In the genomic region with DNA sequence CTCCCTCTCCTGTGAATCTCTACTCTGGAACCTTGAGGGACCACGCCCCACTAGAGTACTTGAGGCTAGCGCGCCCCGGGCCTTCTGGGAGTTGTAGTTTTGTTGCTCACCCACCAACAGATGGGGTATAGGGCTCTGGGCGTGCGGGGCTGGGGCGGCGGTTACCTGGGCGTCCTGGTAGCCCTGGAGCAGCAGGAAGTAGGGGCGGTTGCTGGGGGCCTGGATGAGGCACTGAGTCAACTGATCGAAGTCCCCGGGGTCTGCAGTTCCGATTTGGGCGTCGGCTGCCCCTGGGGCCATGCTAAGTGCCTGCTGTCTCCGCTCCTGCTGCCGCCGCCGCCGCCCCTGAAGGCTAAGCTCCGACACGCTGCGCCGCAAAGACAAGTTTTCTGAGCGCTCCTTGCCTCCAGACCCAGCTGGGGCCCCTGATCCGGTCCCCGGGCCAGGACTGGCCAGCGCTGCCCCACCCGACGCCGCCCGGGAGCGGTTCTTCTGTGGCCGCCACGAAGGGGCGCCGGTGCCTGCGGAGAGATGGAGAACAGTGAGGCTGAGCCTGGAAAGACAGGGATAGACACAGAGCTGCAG, we compare ENCODE assay signal across 9 cellular contexts. TPM values are rescaled to one million over a fixed set of nuclear protein-coding genes. Genes with fewer than 3 reads are reported as not detected.
DNase-seq lines count a peak whose midpoint lies in the region; ATAC-seq and TF ChIP-seq lines count a peak whose summit lies in the region.
"Had no signal": no experiment of that assay in that cellular context is flagged by ENCODE, and none has a peak within 500 bp of the region (broad histone marks: within the 10 kb centered on the region; RNA-seq: fewer than 3 reads in every experiment).

No MANE protein-coding gene starts in this region.

- ATAC-seq in left cardiac atrium = no peak
- no peak for ATAC-seq in upper lobe of left lung (ENCODE audit: low FRiP score in 2 of 2)

- H3K4me2 ChIP-seq in hepatocyte = peak overlapping the region; percentile 92
- H3K4me2 ChIP-seq: SK-N-SH had no signal

- intact Hi-C loops in left ventricle myocardium inferior (cut with micrococcal nuclease) = no loop called here
- intact Hi-C loops in left cardiac atrium (cut with DNase I) = loop anchor here in 1 of 2 donors (10.0 kb wide), 1 partner anchor 60 kb away; the partner anchor contains the start of gene NTN5

- TF ChIP-seq POLR2A in upper lobe of left lung (IDR thresholded peaks at IDR 0.05) = no peak

- 3% methylated on average over 34 of the region's 38 CpGs for whole genome bisulfite sequencing in hepatocyte (ENCODE audit: low lambda C conversion rate, missing lambda C conversion rate)
- 59 to 78% methylated on average over 19 to 38 of the region's 38 CpGs for WGBS in upper lobe of left lung, 2 donors

- H3K4me1 ChIP-seq in left ventricle myocardium inferior = peaks cover 36% of the 10 kb centered on the region
- H3K4me1 ChIP-seq in hepatocyte (ENCODE audit: insufficient read depth) = peaks cover 9% of the 10 kb centered on the region
- H3K4me1 ChIP-seq in upper lobe of left lung = peaks cover 8 to 35% (median 12%) of the 10 kb centered on the region in 4 donors

- no peaks in the 10 kb centered on the region for H3K27me3 ChIP-seq in left ventricle myocardium inferior (ENCODE audit: low read depth)
- H3K27me3 ChIP-seq in hepatocyte = peaks cover 7% of the 10 kb centered on the region
- peaks cover 0 to 9% (median 2%) of the 10 kb centered on the region in 4 donors for H3K27me3 ChIP-seq in upper lobe of left lung
- H3K27me3 ChIP-seq: right atrium auricular region had no signal

- H3K79me2 ChIP-seq in hepatocyte = no peaks in the 10 kb centered on the region

- no peaks in the 10 kb centered on the region for H3K9me2 ChIP-seq in hepatocyte (replicated peaks; ENCODE audit: insufficient read depth)
- H3K9me2 ChIP-seq: SK-N-SH had no signal

- no peak for TF ChIP-seq EP300 in upper lobe of left lung (IDR thresholded peaks at IDR 0.05)

- H3K27ac ChIP-seq in left ventricle myocardium inferior (replicated peaks) = no peak overlapping the region
- peak overlapping the region; percentile 68 for H3K27ac ChIP-seq in hepatocyte
- H3K27ac ChIP-seq in upper lobe of left lung = peak overlapping the region in 1 of 4 donors; percentile 23
- H3K27ac ChIP-seq: right atrium auricular region had no signal

- DNase-seq in left ventricle myocardium inferior = no peak
- no peak for DNase-seq in left cardiac atrium
- DNase-seq in hepatocyte (ENCODE audit: low spot score) = peak; percentile 88
- DNase-seq in upper lobe of left lung = peak; percentile 53 to 83
- no peak for DNase-seq in activated CD8-positive, alpha-beta memory T cell treated with anti-CD3 and anti-CD28 coated beads for 24 hours
- DNase-seq in activated T-cell treated with anti-CD3 and anti-CD28 coated beads, Interleukin-2, amount 50 U/mL, for 1 hour = no peak
- DNase-seq: MG63, SK-N-SH had no signal

- H3K4me3 ChIP-seq in left ventricle myocardium inferior (peak overlapping the region; percentile 43), hepatocyte (peak overlapping the region; percentile 18), upper lobe of left lung (peak overlapping the region in 3 of 4 donors; percentile 27 to 39 (median 28))
- H3K4me3 ChIP-seq: MG63 had no signal

- TF ChIP-seq CTCF in left ventricle myocardium inferior (IDR thresholded peaks at IDR 0.05; ENCODE audit: borderline replicate concordance) (no peak), hepatocyte (IDR thresholded peaks at IDR 0.05; ENCODE audit: poor library complexity) (peak; percentile 22), upper lobe of left lung (IDR thresholded peaks at IDR 0.05) (no peak)

- H3K36me3 ChIP-seq in left ventricle myocardium inferior = peaks cover 29% of the 10 kb centered on the region
- no peaks in the 10 kb centered on the region for H3K36me3 ChIP-seq in hepatocyte (replicated peaks; ENCODE audit: insufficient read depth, low read depth)
- peaks cover 0 to 34% (median 0%) of the 10 kb centered on the region in 4 donors for H3K36me3 ChIP-seq in upper lobe of left lung
- H3K36me3 ChIP-seq: MG63, right atrium auricular region had no signal

- H2AFZ ChIP-seq in hepatocyte = peak overlapping the region; percentile 80

- H4K20me1 ChIP-seq in hepatocyte (ENCODE audit: insufficient read depth, poor library complexity, severe bottlenecking) = no peaks in the 10 kb centered on the region

- H3K9me3 ChIP-seq in left ventricle myocardium inferior (replicated peaks) = no peaks in the 10 kb centered on the region
- no peaks in the 10 kb centered on the region for H3K9me3 ChIP-seq in hepatocyte (ENCODE audit: low read depth)
- no peaks in the 10 kb centered on the region for H3K9me3 ChIP-seq in upper lobe of left lung
- H3K9me3 ChIP-seq: MG63, right atrium auricular region, SK-N-SH had no signal

RNA-seq across cellular contexts. Expression of gene RASIP1, which starts 5.3 kb away (rescaled TPM):
- total RNA-seq in left ventricle myocardium inferior (13.9 TPM), left cardiac atrium (10 to 100 TPM; 14.9 to 23.8 TPM), hepatocyte (1.1 and 4.2 TPM in 2 replicates), upper lobe of left lung (10 to 100 TPM; 14.7 to 74.4 (median 26.3) TPM)
- polyA plus RNA-seq in hepatocyte = 1.9 and 3.6 TPM in 2 replicates

RNA-seq across cellular contexts. Expression of gene IZUMO1, which starts 11.6 kb away (rescaled TPM):
- total RNA-seq in left ventricle myocardium inferior = 0.60 TPM
- under 1 TPM; 0.29 to 0.92 TPM for total RNA-seq in left cardiac atrium
- total RNA-seq in hepatocyte = 0.40 and 0.57 TPM in 2 replicates
- polyA plus RNA-seq in hepatocyte = 0.52 and 1.3 TPM in 2 replicates
- 1 to 10 TPM in 5 of 6 donors, not detected in 1; 1.4 to 4.2 (median 2.5) TPM for total RNA-seq in upper lobe of left lung
- total RNA-seq: right atrium auricular region had no signal

RNA-seq across cellular contexts. Expression of gene MAMSTR, which starts 15.6 kb away (rescaled TPM):
- 1.8 TPM for total RNA-seq in left ventricle myocardium inferior
- 1 to 10 TPM; 1.6 to 3.2 TPM for total RNA-seq in left cardiac atrium
- total RNA-seq in hepatocyte = 2.2 and 2.3 TPM in 2 replicates
- polyA plus RNA-seq in hepatocyte = 5.2 and 7.5 TPM in 2 replicates
- total RNA-seq in upper lobe of left lung = 1 to 10 TPM in 5 of 6 donors, not detected in 1; 1.1 to 3.1 (median 1.3) TPM

RNA-seq across cellular contexts. Expression of gene FUT1, which starts 17.3 kb away (rescaled TPM):
- 1.8 TPM for total RNA-seq in left ventricle myocardium inferior
- total RNA-seq in left cardiac atrium = 1 to 10 TPM; 2.1 to 3.5 TPM
- 2.4 TPM in 2 replicates for total RNA-seq in hepatocyte
- 4.3 and 5.2 TPM in 2 replicates for polyA plus RNA-seq in hepatocyte
- total RNA-seq in upper lobe of left lung = 10 to 100 TPM in 3 of 6 donors, 1 to 10 TPM in 3; 7.2 to 17.4 (median 10.1) TPM

RNA-seq across cellular contexts. Expression of gene FGF21, which starts 20.2 kb away (rescaled TPM):
- total RNA-seq in left ventricle myocardium inferior = not detected
- total RNA-seq in left cardiac atrium = not detected
- not detected in 2 replicates for total RNA-seq in hepatocyte
- not detected in 2 replicates for polyA plus RNA-seq in hepatocyte
- not detected for total RNA-seq in upper lobe of left lung
- total RNA-seq: right atrium auricular region had no signal
- polyA plus RNA-seq: SK-N-SH had no signal

Comparison
In these comparisons a context has a peak if more than half of its experiments do, and no peak if none do; other contexts are left out.
1. DNase-seq: peak in hepatocyte (single experiment) and upper lobe of left lung (2 of 2); none in left ventricle myocardium inferior (single experiment), left cardiac atrium (single experiment), activated CD8-positive, alpha-beta memory T cell treated with anti-CD3 and anti-CD28 coated beads for 24 hours (single experiment) and activated T-cell treated with anti-CD3 and anti-CD28 coated beads, Interleukin-2, amount 50 U/mL, for 1 hour (single experiment).
2. Peak in every context shown above with its lines, with median percentiles within 50 percentile points of each other: H3K4me3 ChIP-seq.